5 cellular contexts compared by ENCODE assay signal in the genomic region with DNA sequence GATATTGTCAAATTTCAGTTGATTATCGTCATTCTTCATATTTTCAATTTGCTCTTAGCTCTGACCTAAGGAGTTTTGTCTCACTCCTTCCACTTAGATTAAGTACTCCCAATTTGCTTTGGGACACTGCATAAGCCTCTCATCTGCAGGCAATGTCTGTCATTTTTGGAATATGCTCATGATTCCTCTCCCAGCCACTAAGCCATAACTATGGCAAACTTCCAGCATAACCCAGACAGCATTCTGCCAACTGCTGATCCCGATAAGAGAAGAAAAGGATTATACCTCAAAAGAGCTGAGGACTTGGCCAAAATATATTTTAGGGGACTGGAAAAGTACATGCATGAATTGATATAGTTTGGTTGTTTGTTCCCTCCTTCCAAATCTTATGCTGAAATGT.
"Had no signal": no experiment of that assay in that cellular context is flagged by ENCODE, and none has a peak within 500 bp of the region (broad histone marks: within the 10 kb centered on the region; RNA-seq: fewer than 3 reads in every experiment).

No MANE protein-coding gene starts in this region.

- H3K4me3 ChIP-seq: GM23338, K562 had no signal

- ATAC-seq: GM23338, K562 had no signal

- DNase-seq: H9, HCEC 1CT, IMR-90 had no signal
